Comparison of ENCODE assay signal across 9 cellular contexts in the genomic region with DNA sequence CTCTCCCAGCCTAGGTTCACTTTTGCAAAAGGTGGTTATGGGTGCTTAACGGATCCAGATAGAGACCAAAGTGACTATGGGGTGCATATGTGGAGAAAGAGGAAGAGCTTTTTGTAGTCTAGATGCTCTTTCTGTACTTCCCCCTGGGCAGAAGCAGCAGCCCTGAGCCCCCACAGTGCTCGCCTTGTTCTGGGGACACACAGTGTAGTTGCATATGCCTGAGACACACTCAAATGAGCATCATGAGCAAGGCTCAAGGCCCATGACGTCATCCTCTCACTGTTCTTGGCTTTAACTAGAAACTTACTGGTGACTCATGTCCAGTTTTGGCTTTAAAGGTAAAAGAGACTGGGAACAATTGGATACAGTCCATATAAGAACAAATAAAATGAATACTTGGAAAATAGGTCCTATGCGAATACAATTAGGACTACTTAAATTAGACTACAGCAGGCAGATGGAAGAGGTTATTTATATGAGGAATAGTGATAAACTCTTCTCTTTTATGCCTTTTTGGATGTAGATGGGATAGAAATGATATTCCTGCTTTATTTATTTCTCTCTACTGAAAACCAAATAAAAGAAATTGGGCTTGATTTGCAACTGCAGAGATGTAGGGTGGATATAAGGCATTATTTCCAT. TPM values are rescaled to one million over a fixed set of nuclear protein-coding genes. Genes with fewer than 3 reads are reported as not detected.
DNase-seq lines count a peak whose midpoint lies in the region; ATAC-seq, FAIRE-seq and TF ChIP-seq lines count a peak whose summit lies in the region.
"Had no signal": no experiment of that assay in that cellular context is flagged by ENCODE, and none has a peak within 500 bp of the region (broad histone marks: within the 10 kb centered on the region; RNA-seq: fewer than 3 reads in every experiment).

No MANE protein-coding gene starts in this region.

- H3K27ac Mint-ChIP-seq in stimulated activated naive CD8-positive, alpha-beta T cell treated with anti-CD3 and anti-CD28 coated beads, Interleukin-15, amount 100 ng/mL, for 72 hours = no peak overlapping the region

- intact Hi-C loops in thyroid gland (cut with DNase I) = no loop called here

- no peaks in the 10 kb centered on the region for H3K27me3 Mint-ChIP-seq in stimulated activated naive CD8-positive, alpha-beta T cell treated with anti-CD3 and anti-CD28 coated beads, Interleukin-15, amount 100 ng/mL, for 72 hours
- H3K27me3 Mint-ChIP-seq: stimulated activated naive CD8-positive, alpha-beta T cell treated with anti-CD3 and anti-CD28 coated beads, Interleukin-15, Interleukin-2, amounts not matched to agents 100 ng/mL and 50 ng/mL, for 24 hours had no signal

- H3K27ac ChIP-seq in thyroid gland = peak overlapping the region in 1 of 3 donors; percentile 35

- no peak overlapping the region for H3K4me3 Mint-ChIP-seq in stimulated activated naive CD8-positive, alpha-beta T cell treated with anti-CD3 and anti-CD28 coated beads, Interleukin-15, amount 100 ng/mL, for 72 hours
- H3K4me3 Mint-ChIP-seq: stimulated activated naive CD8-positive, alpha-beta T cell treated with anti-CD3 and anti-CD28 coated beads, Interleukin-15, Interleukin-2, amounts not matched to agents 100 ng/mL and 50 ng/mL, for 24 hours had no signal

- H3K9me3 ChIP-seq in thyroid gland = no peaks in the 10 kb centered on the region

- H3K36me3 ChIP-seq in thyroid gland = no peaks in the 10 kb centered on the region

- no peaks in the 10 kb centered on the region for H3K9me3 Mint-ChIP-seq in stimulated activated naive CD8-positive, alpha-beta T cell treated with anti-CD3 and anti-CD28 coated beads, Interleukin-15, amount 100 ng/mL, for 72 hours
- H3K9me3 Mint-ChIP-seq: stimulated activated naive CD8-positive, alpha-beta T cell treated with anti-CD3 and anti-CD28 coated beads, Interleukin-15, Interleukin-2, amounts not matched to agents 100 ng/mL and 50 ng/mL, for 24 hours had no signal

- H3K4me1 Mint-ChIP-seq in stimulated activated naive CD8-positive, alpha-beta T cell treated with anti-CD3 and anti-CD28 coated beads, Interleukin-15, amount 100 ng/mL, for 72 hours = no peaks in the 10 kb centered on the region

- DNase-seq in stimulated activated naive CD8-positive, alpha-beta T cell treated with anti-CD3 and anti-CD28 coated beads, Interleukin-15, Interleukin-2, amounts not matched to agents 100 U/mL and 50 U/mL, for 24 hours = peak; percentile 17
- no peak for DNase-seq in stimulated activated naive CD8-positive, alpha-beta T cell treated with anti-CD3 and anti-CD28 coated beads, Interleukin-15, amount 100 ng/mL, for 72 hours
- DNase-seq in HK-2 (ENCODE audit: unreplicated experiment) (peak; percentile 59), anterior cingulate cortex (lab: John Stamatoyannopoulos, UW) (peak in 44 of 58 donors; percentile 8 to 82 (median 33)), thyroid gland (peak; percentile 40 to 51), NCI-H510A treated with DMSO at 0.1 percent for 48 hours (lab: John Stamatoyannopoulos, UW) (no peak)

- peaks cover 0 to 20% of the 10 kb centered on the region in 2 donors for H3K4me1 ChIP-seq in thyroid gland

- TF ChIP-seq POLR2A in thyroid gland (IDR thresholded peaks at IDR 0.05) = no peak

- no peak for ATAC-seq in stimulated activated naive CD8-positive, alpha-beta T cell treated with anti-CD3 and anti-CD28 coated beads, Interleukin-15, Interleukin-2, amounts not matched to agents 100 U/mL and 50 U/mL, for 24 hours
- no peak for ATAC-seq in stimulated activated naive CD8-positive, alpha-beta T cell treated with anti-CD3 and anti-CD28 coated beads, Interleukin-15, amount 100 ng/mL, for 72 hours
- no peak for ATAC-seq in HG02970 (IDR thresholded peaks at IDR 0.05; ENCODE audit: low FRiP score, unreplicated experiment)

- FAIRE-seq in islet of Langerhans (lab: Jason Lieb, UNC) = peak; percentile 91

- H3K27me3 ChIP-seq in thyroid gland = no peaks in the 10 kb centered on the region

- TF ChIP-seq CTCF in thyroid gland (IDR thresholded peaks at IDR 0.05) = no peak

- 50 to 74% methylated on average over 4 of the region's 4 CpGs for WGBS in thyroid gland, 2 donors

- H3K4me3 ChIP-seq in thyroid gland (replicated peaks in 1 of 3) = no peak overlapping the region

RNA-seq across cellular contexts. Expression of gene PEX26, which starts 20.1 kb away (rescaled TPM):
- 10 to 100 TPM; 29.4 to 49.6 (median 39.4) TPM for total RNA-seq in thyroid gland

RNA-seq across cellular contexts. Expression of gene MICAL3, which starts 33.3 kb away (rescaled TPM):
- 10 to 100 TPM; 31.8 to 53.8 (median 43.6) TPM for total RNA-seq in thyroid gland

RNA-seq across cellular contexts. Expression of gene TUBA8, which starts 52.9 kb away (rescaled TPM):
- total RNA-seq in thyroid gland = 10 to 100 TPM in 2 of 4 donors, 1 to 10 TPM in 2; 3.2 to 18.4 (median 12.5) TPM

Comparison
In these comparisons a context has a peak if more than half of its experiments do, and no peak if none do; other contexts are left out.
1. DNase-seq: peak in stimulated activated naive CD8-positive, alpha-beta T cell treated with anti-CD3 and anti-CD28 coated beads, Interleukin-15, Interleukin-2, amounts not matched to agents 100 U/mL and 50 U/mL, for 24 hours (single experiment), HK-2 (single experiment), anterior cingulate cortex (44 of 58) and thyroid gland (2 of 2); none in stimulated activated naive CD8-positive, alpha-beta T cell treated with anti-CD3 and anti-CD28 coated beads, Interleukin-15, amount 100 ng/mL, for 72 hours (0 of 2) and NCI-H510A treated with DMSO at 0.1 percent for 48 hours (single experiment).